ENCODE assay signal across 15 cellular contexts in the genomic region with DNA sequence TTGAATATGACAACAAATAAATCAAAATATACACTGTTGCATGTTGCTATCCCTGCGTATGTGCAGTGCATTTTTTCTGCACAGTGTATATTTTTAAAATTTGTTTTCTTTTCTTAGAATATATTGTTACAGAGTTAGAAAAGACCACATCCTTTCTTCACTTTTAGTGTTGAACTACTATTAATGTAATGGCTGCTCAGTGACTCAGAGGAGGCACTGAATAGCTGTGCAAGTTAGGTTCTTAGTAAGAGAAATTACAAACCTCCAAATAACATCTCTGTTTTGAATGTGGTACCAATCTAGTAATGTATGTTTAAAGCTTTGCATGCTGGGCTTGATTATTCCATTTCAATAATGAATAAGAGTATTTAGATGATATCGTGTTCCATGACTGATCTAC.
"Had no signal": no experiment of that assay in that cellular context is flagged by ENCODE, and none has a peak within 500 bp of the region (broad histone marks: within the 10 kb centered on the region; RNA-seq: fewer than 3 reads in every experiment).

No MANE protein-coding gene starts in this region.

- H3K27me3 ChIP-seq: stomach, testis, upper lobe of left lung had no signal

- DNase-seq: activated CD4-positive, alpha-beta T cell treated with anti-CD3 and anti-CD28 coated beads, Interleukin-2, amount 50 U/mL, for 1 hour; activated naive CD4-positive, alpha-beta T cell treated with Interleukin-2 at 50 U/mL for 16 hours; activated T-cell treated with anti-CD3 and anti-CD28 coated beads for 4 hours; anterior cingulate cortex; dermis blood vessel endothelial cell; head of caudate nucleus; immature natural killer cell; stimulated activated CD4-positive, alpha-beta T cell treated with anti-CD3 and anti-CD28 coated beads, Interleukin-1b, Interleukin-23, amount 100 ng/mL, for 48 hours; stomach; testis; upper lobe of left lung had no signal

- H3K27me3 Mint-ChIP-seq: activated T-helper 17 cell treated with anti-CD3 and anti-CD28 coated beads, Interleukin-2, amount 50 U/mL, for 72 hours; natural killer cell treated with Interleukin-12 subunit alpha and Interleukin-12 subunit beta and Interleukin-15 and Interleukin-18, amount 100 ng/mL, for 72 hours had no signal

- H3K4me1 Mint-ChIP-seq: activated T-helper 17 cell treated with anti-CD3 and anti-CD28 coated beads, Interleukin-2, amount 50 U/mL, for 72 hours; immature natural killer cell had no signal

- H3K27ac Mint-ChIP-seq: activated T-helper 17 cell treated with anti-CD3 and anti-CD28 coated beads, Interleukin-2, amount 50 U/mL, for 72 hours; immature natural killer cell; natural killer cell treated with Interleukin-12 subunit alpha and Interleukin-12 subunit beta and Interleukin-15 and Interleukin-18, amount 100 ng/mL, for 72 hours had no signal

- ATAC-seq: activated CD4-positive, CD25-positive, alpha-beta regulatory T cell treated with anti-CD3 and anti-CD28 coated beads, Interleukin-2, amount 50 U/mL, for 24 hours; activated T-helper 17 cell treated with anti-CD3 and anti-CD28 coated beads, Interleukin-2, amount 50 U/mL, for 72 hours; natural killer cell treated with Interleukin-12 subunit alpha and Interleukin-12 subunit beta and Interleukin-15 and Interleukin-18, amount 100 ng/mL, for 72 hours had no signal

- H3K4me3 Mint-ChIP-seq: activated T-helper 17 cell treated with anti-CD3 and anti-CD28 coated beads, Interleukin-2, amount 50 U/mL, for 72 hours; immature natural killer cell; natural killer cell treated with Interleukin-12 subunit alpha and Interleukin-12 subunit beta and Interleukin-15 and Interleukin-18, amount 100 ng/mL, for 72 hours had no signal

- H3K4me1 ChIP-seq: stomach, upper lobe of left lung had no signal

- H3K27ac ChIP-seq: epithelial cell of prostate, stomach, testis, upper lobe of left lung had no signal

- H3K36me3 Mint-ChIP-seq: immature natural killer cell; natural killer cell treated with Interleukin-12 subunit alpha and Interleukin-12 subunit beta and Interleukin-15 and Interleukin-18, amount 100 ng/mL, for 72 hours had no signal

- H3K4me3 ChIP-seq: stomach, testis, upper lobe of left lung had no signal

- H3K36me3 ChIP-seq: stomach, upper lobe of left lung had no signal
